ENCODE assay signal across 18 cellular contexts in the genomic region with DNA sequence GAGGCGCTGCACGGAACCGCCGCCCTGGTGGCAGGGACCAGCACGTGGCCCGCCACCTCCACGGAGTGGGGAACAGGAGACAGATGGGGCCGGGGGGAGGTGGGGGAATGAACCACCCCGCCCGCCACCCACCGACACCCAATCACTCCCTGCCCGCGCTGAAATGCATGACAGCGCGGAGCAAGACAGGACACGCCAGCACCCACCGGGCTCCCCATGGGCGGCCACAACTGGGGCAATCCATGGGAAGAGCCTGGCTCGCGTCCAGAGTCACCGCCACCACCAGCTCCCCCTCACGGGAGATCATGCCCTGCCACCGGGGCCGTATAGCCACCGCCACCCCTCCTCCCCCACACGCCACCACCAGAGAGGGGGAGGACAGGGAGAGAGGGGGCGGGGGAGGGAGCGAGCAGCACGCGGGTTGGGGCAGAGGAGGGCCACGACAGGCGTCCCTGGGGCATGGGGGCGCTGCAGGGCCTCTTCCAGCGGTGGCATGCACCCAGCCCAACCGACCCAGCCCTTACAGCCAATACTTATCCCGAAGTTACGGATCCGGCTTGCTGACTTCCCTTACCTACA.
DNase-seq lines count a peak whose midpoint lies in the region; ATAC-seq and TF ChIP-seq lines count a peak whose summit lies in the region.
"Had no signal": no experiment of that assay in that cellular context is flagged by ENCODE, and none has a peak within 500 bp of the region (broad histone marks: within the 10 kb centered on the region; RNA-seq: fewer than 3 reads in every experiment).

No MANE protein-coding gene starts in this region.

- no peaks in the 10 kb centered on the region for H3K27me3 ChIP-seq in upper lobe of left lung
- H3K27me3 ChIP-seq in uterus: no peaks in the 10 kb centered on the region
- H3K27me3 ChIP-seq: BLaER1 treated with 17β-estradiol and CSF1 and Interleukin-3, amounts not matched to agents 10 nM and 100 nM had no signal

- H3K9me3 ChIP-seq in upper lobe of left lung (peaks cover 0 to 26% (median 3%) of the 10 kb centered on the region in 4 donors), uterus (no peaks in the 10 kb centered on the region)

- no peaks in the 10 kb centered on the region for H3K36me3 ChIP-seq in upper lobe of left lung
- H3K36me3 ChIP-seq in uterus: no peaks in the 10 kb centered on the region
- H3K36me3 ChIP-seq: BLaER1 treated with 17β-estradiol and CSF1 and Interleukin-3, amounts not matched to agents 10 nM and 100 nM had no signal

- no peaks in the 10 kb centered on the region for H3K36me3 Mint-ChIP-seq in activated CD4-positive, alpha-beta T cell treated with anti-CD3 and anti-CD28 coated beads, Interleukin-2, amount 10 ng/mL, durations not matched to agents 24 days and 14 days (ENCODE audit: low read depth)
- H3K36me3 Mint-ChIP-seq in activated CD4-positive, alpha-beta T cell treated with anti-CD3 and anti-CD28 coated beads, Interleukin-2, amount 10 ng/mL, durations not matched to agents 7 days and 5 days (ENCODE audit: low read depth): peaks cover 1% of the 10 kb centered on the region
- H3K36me3 Mint-ChIP-seq: CD8-positive, alpha-beta T cell; IgD-negative memory B cell had no signal

- no peak for TF ChIP-seq EP300 in upper lobe of left lung (IDR thresholded peaks at IDR 0.05)

- no peak overlapping the region for H3K27ac ChIP-seq in upper lobe of left lung
- H3K27ac ChIP-seq in uterus: no peak overlapping the region
- H3K27ac ChIP-seq: BLaER1 treated with 17β-estradiol and CSF1 and Interleukin-3, amounts not matched to agents 10 nM and 100 nM had no signal

- H3K27ac Mint-ChIP-seq in activated CD4-positive, alpha-beta T cell treated with anti-CD3 and anti-CD28 coated beads, Interleukin-2, amount 10 ng/mL, durations not matched to agents 24 days and 14 days: no peak overlapping the region
- no peak overlapping the region for H3K27ac Mint-ChIP-seq in activated CD4-positive, alpha-beta T cell treated with anti-CD3 and anti-CD28 coated beads, Interleukin-2, amount 10 ng/mL, durations not matched to agents 7 days and 5 days
- H3K27ac Mint-ChIP-seq: B cell; CD8-positive, alpha-beta T cell; GM23338; HFFc6; IgD-negative memory B cell had no signal

- ATAC-seq in upper lobe of left lung (ENCODE audit: low FRiP score in 2 of 2): peak; percentile 23 to 53
- ATAC-seq: CD8-positive, alpha-beta T cell; GM23338; HCT116 had no signal

- TF ChIP-seq POLR2A in upper lobe of left lung (IDR thresholded peaks at IDR 0.05) (no peak), uterus (IDR thresholded peaks at IDR 0.05) (no peak)

- H3K9me3 Mint-ChIP-seq in activated CD4-positive, alpha-beta T cell treated with anti-CD3 and anti-CD28 coated beads, Interleukin-2, amount 10 ng/mL, durations not matched to agents 24 days and 14 days: peaks cover 28% of the 10 kb centered on the region
- H3K9me3 Mint-ChIP-seq in activated CD4-positive, alpha-beta T cell treated with anti-CD3 and anti-CD28 coated beads, Interleukin-2, amount 10 ng/mL, durations not matched to agents 7 days and 5 days: peaks cover 39% of the 10 kb centered on the region

- no peaks in the 10 kb centered on the region for H3K27me3 Mint-ChIP-seq in activated CD4-positive, alpha-beta T cell treated with anti-CD3 and anti-CD28 coated beads, Interleukin-2, amount 10 ng/mL, durations not matched to agents 24 days and 14 days
- H3K27me3 Mint-ChIP-seq in activated CD4-positive, alpha-beta T cell treated with anti-CD3 and anti-CD28 coated beads, Interleukin-2, amount 10 ng/mL, durations not matched to agents 7 days and 5 days: no peaks in the 10 kb centered on the region
- H3K27me3 Mint-ChIP-seq: B cell, IgD-negative memory B cell had no signal

- POLR2A ChIA-PET in activated CD4-positive, alpha-beta T cell treated with anti-CD3 and anti-CD28 coated beads, Interleukin-2, amount 10 ng/mL, durations not matched to agents 7 days and 5 days (lab: Charles Lee): no interaction called here

- TF ChIP-seq CTCF in upper lobe of left lung (IDR thresholded peaks at IDR 0.05) (no peak), GM20000 (IDR thresholded peaks at IDR 0.05; ENCODE audit: extremely low read depth, missing control alignments) (no peak), uterus (IDR thresholded peaks at IDR 0.05) (no peak)

- DNase-seq in activated CD4-positive, alpha-beta T cell treated with anti-CD3 and anti-CD28 coated beads, Interleukin-2, amount 10 ng/mL, durations not matched to agents 24 days and 14 days: peak; percentile 23
- DNase-seq in activated CD4-positive, alpha-beta T cell treated with anti-CD3 and anti-CD28 coated beads, Interleukin-2, amount 10 ng/mL, durations not matched to agents 7 days and 5 days: no peak
- DNase-seq in amniotic epithelial cell (ENCODE audit: low read depth) (peak; percentile 1), mesenteric fat pad (ENCODE audit: low spot score) (peak; percentile 85), upper lobe of left lung (peak in 1 of 2 donors; percentile 52), GM20000 (ENCODE audit: low spot score) (no peak), NCI-H510A (lab: John Stamatoyannopoulos, UW) (no peak), uterus (no peak)
- DNase-seq: Calu3; CD8-positive, alpha-beta T cell; DMS79 treated with DMSO at 0.1 percent for 48 hours; GF-D8; HFFc6 had no signal

- H3K4me3 Mint-ChIP-seq in activated CD4-positive, alpha-beta T cell treated with anti-CD3 and anti-CD28 coated beads, Interleukin-2, amount 10 ng/mL, durations not matched to agents 24 days and 14 days: no peak overlapping the region
- H3K4me3 Mint-ChIP-seq in activated CD4-positive, alpha-beta T cell treated with anti-CD3 and anti-CD28 coated beads, Interleukin-2, amount 10 ng/mL, durations not matched to agents 7 days and 5 days: no peak overlapping the region
- H3K4me3 Mint-ChIP-seq: B cell; CD8-positive, alpha-beta T cell; GM23338; HFFc6; IgD-negative memory B cell had no signal

- WGBS in upper lobe of left lung, 2 donors: 88 to 90% methylated on average over 23 to 27 of the region's 38 CpGs

- H3K4me3 ChIP-seq in upper lobe of left lung (no peak overlapping the region), uterus (no peak overlapping the region)
- H3K4me3 ChIP-seq: BLaER1 treated with 17β-estradiol and CSF1 and Interleukin-3, amounts not matched to agents 10 nM and 100 nM; GM23338 had no signal

- no peaks in the 10 kb centered on the region for H3K4me1 Mint-ChIP-seq in activated CD4-positive, alpha-beta T cell treated with anti-CD3 and anti-CD28 coated beads, Interleukin-2, amount 10 ng/mL, durations not matched to agents 24 days and 14 days
- no peaks in the 10 kb centered on the region for H3K4me1 Mint-ChIP-seq in activated CD4-positive, alpha-beta T cell treated with anti-CD3 and anti-CD28 coated beads, Interleukin-2, amount 10 ng/mL, durations not matched to agents 7 days and 5 days
- H3K4me1 Mint-ChIP-seq: B cell, GM23338 had no signal

- CTCF ChIA-PET in activated CD4-positive, alpha-beta T cell treated with anti-CD3 and anti-CD28 coated beads, Interleukin-2, amount 10 ng/mL, durations not matched to agents 7 days and 5 days (lab: Charles Lee): no interaction called here

- intact Hi-C loops in activated CD4-positive, alpha-beta T cell treated with anti-CD3 and anti-CD28 coated beads, Interleukin-2, amount 10 ng/mL, durations not matched to agents 24 days and 14 days (cut with micrococcal nuclease): no loop called here
- intact Hi-C loops in uterus (cut with DNase I; ENCODE audit: low total_unique reads): no loop called here

- H3K4me1 ChIP-seq in upper lobe of left lung: no peaks in the 10 kb centered on the region
- no peaks in the 10 kb centered on the region for H3K4me1 ChIP-seq in uterus
- H3K4me1 ChIP-seq: BLaER1 treated with 17β-estradiol and CSF1 and Interleukin-3, amounts not matched to agents 10 nM and 100 nM had no signal

Comparison
In these comparisons a context has a peak if more than half of its experiments do, and no peak if none do; other contexts are left out.
1. DNase-seq: peak in activated CD4-positive, alpha-beta T cell treated with anti-CD3 and anti-CD28 coated beads, Interleukin-2, amount 10 ng/mL, durations not matched to agents 24 days and 14 days (single experiment), amniotic epithelial cell (single experiment) and mesenteric fat pad (single experiment); none in activated CD4-positive, alpha-beta T cell treated with anti-CD3 and anti-CD28 coated beads, Interleukin-2, amount 10 ng/mL, durations not matched to agents 7 days and 5 days (single experiment), GM20000 (single experiment), NCI-H510A (single experiment) and uterus (0 of 2).